1 cellular context compared by ENCODE assay signal in genomic region chr6:18042536-18043145, GRCh38.
TF ChIP-seq lines count a peak whose summit lies in the region.

No MANE protein-coding gene starts in this region.

TF ChIP-seq in HCT116, 20 proteins besides CTCF, POLR2A, EP300 and RAD21 (continued from another document):
- no peak for TF ChIP-seq REST (IDR thresholded peaks at IDR 0.05; ENCODE audit: low read depth)
- TF ChIP-seq ELF1 (IDR thresholded peaks at IDR 0.05; ENCODE audit: borderline replicate concordance, low read depth), result no peak
- TF ChIP-seq CEBPB (IDR thresholded peaks at IDR 0.05; ENCODE audit: low read depth), result no peak
- no peak for TF ChIP-seq POLR2AphosphoS5 (IDR thresholded peaks at IDR 0.05; ENCODE audit: low read depth, low read length)
- TF ChIP-seq SP1 (IDR thresholded peaks at IDR 0.05; ENCODE audit: low read depth), result no peak
- TF ChIP-seq SIN3A (IDR thresholded peaks at IDR 0.05; ENCODE audit: low read depth), result no peak
- no peak for TF ChIP-seq YY1 (IDR thresholded peaks at IDR 0.05; ENCODE audit: extremely low read depth, insufficient replicate concordance, low read depth, low read length)
- TF ChIP-seq ZNF274 (IDR thresholded peaks at IDR 0.05; ENCODE audit: low read depth, low read length), result no peak
- TF ChIP-seq JUND (IDR thresholded peaks at IDR 0.05), result no peak
- TF ChIP-seq TCF7L2 (IDR thresholded peaks at IDR 0.05; ENCODE audit: borderline replicate concordance, extremely low read depth, insufficient read depth, insufficient read length), result no peak
- no peak for TF ChIP-seq CBX3 (IDR thresholded peaks at IDR 0.05; ENCODE audit: low read depth)
TF ChIP-seq in HCT116: peak in this region for 0.
